ENCODE assay signal across 26 cellular contexts in the genomic region with DNA sequence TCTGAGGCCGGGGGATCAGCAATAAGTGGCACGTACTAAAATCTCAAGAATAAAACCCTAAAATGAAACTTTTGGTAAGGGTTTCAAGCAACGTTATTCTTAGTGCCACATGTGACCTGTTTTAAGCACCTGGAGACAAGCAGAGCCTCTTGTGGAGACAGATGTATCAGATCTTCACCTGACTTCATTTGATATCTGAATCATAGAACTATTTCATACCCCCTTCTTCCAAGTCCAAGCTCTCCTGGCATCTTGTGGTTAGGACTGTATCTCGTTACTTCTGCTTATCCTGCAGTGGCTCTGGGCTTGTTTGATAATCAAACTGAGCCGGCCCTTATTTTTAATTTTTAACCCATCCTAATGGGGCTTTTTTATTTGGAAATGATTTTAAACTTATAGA.
"Had no signal": no experiment of that assay in that cellular context is flagged by ENCODE, and none has a peak within 500 bp of the region (broad histone marks: within the 10 kb centered on the region; RNA-seq: fewer than 3 reads in every experiment).

No MANE protein-coding gene starts in this region.

- H3K4me1 ChIP-seq: ascending aorta had no signal

- H3K4me3 ChIP-seq: ascending aorta, esophagus squamous epithelium had no signal

- ATAC-seq: activated CD4-positive, alpha-beta T cell treated with anti-CD3 and anti-CD28 coated beads for 36 hours; activated CD8-positive, alpha-beta memory T cell treated with anti-CD3 and anti-CD28 coated beads, Interleukin-2, amount 10 ng/mL, durations not matched to agents 7 days and 5 days; activated CD8-positive, alpha-beta T cell treated with anti-CD3 and anti-CD28 coated beads, Interleukin-2, amount 10 ng/mL, durations not matched to agents 7 days and 5 days; activated naive CD4-positive, alpha-beta T cell treated with anti-CD3 and anti-CD28 coated beads, Interleukin-2, amount 50 U/mL, for 72 hours; effector memory CD8-positive, alpha-beta T cell had no signal

- H3K27me3 ChIP-seq: ascending aorta, brain microvascular endothelial cell, esophagus squamous epithelium had no signal

- H3K27ac ChIP-seq: ascending aorta, brain microvascular endothelial cell, epithelial cell of prostate, esophagus squamous epithelium had no signal

- DNase-seq: activated CD4-positive, alpha-beta memory T cell treated with anti-CD3 and anti-CD28 coated beads for 36 hours; activated CD4-positive, alpha-beta T cell treated with anti-CD3 and anti-CD28 coated beads for 36 hours; activated CD4-positive, alpha-beta T cell treated with anti-CD3 and anti-CD28 coated beads, Interleukin-2, amount 10 ng/mL, durations not matched to agents 24 days and 14 days; activated CD4-positive, CD25-positive, alpha-beta regulatory T cell; activated CD4-positive, CD25-positive, alpha-beta regulatory T cell treated with anti-CD3 and anti-CD28 coated beads, Interleukin-2, amount 50 U/mL, for 72 hours; activated CD8-positive, alpha-beta memory T cell treated with anti-CD3 and anti-CD28 coated beads, Interleukin-2, amount 10 ng/mL, durations not matched to agents 7 days and 5 days; activated CD8-positive, alpha-beta memory T cell treated with anti-CD3 and anti-CD28 coated beads, Interleukin-2, amount 50 U/mL, for 4 hours; activated CD8-positive, alpha-beta T cell treated with anti-CD3 and anti-CD28 coated beads, Interleukin-2, amount 10 ng/mL, durations not matched to agents 7 days and 5 days; activated gamma-delta T cell; activated naive CD4-positive, alpha-beta T cell; activated naive CD4-positive, alpha-beta T cell treated with anti-CD3 and anti-CD28 coated beads, Interleukin-2, amount 10 ng/mL, durations not matched to agents 7 days and 5 days; activated naive CD8-positive, alpha-beta T cell treated with anti-CD3 and anti-CD28 coated beads, Interleukin-2, amount 10 ng/mL, durations not matched to agents 7 days and 5 days; activated T-cell treated with anti-CD3 and anti-CD28 coated beads, Interleukin-2, amount 50 U/mL, for 24 hours; activated T-cell treated with anti-CD3 and anti-CD28 coated beads, Interleukin-2, amount 50 U/mL, for 72 hours; brain microvascular endothelial cell; cortex of kidney; dermis blood vessel endothelial cell; effector CD4-positive, alpha-beta T cell; effector memory CD8-positive, alpha-beta T cell; esophagus squamous epithelium; foreskin melanocyte; head of caudate nucleus; T-helper 2 cell had no signal

- H3K36me3 ChIP-seq: ascending aorta, brain microvascular endothelial cell, esophagus squamous epithelium had no signal

- H3K9me3 ChIP-seq: ascending aorta, esophagus squamous epithelium had no signal
